18 cellular contexts compared by ENCODE assay signal in genomic region chr10:126496771-126497545, GRCh38.
DNase-seq lines count a peak whose midpoint lies in the region; ATAC-seq and TF ChIP-seq lines count a peak whose summit lies in the region.
"Had no signal": no experiment of that assay in that cellular context is flagged by ENCODE, and none has a peak within 500 bp of the region (broad histone marks: within the 10 kb centered on the region; RNA-seq: fewer than 3 reads in every experiment).

No MANE protein-coding gene starts in this region.

- H3K4me2 ChIP-seq in osteoblast (ENCODE audit: insufficient read depth, low read length) = no peak overlapping the region

- H3K4me3 ChIP-seq in choroid plexus epithelial cell (ENCODE audit: low read depth, low read length) = no peak overlapping the region
- H3K4me3 ChIP-seq in osteoblast (ENCODE audit: insufficient read depth, low read length) = no peak overlapping the region
- H3K4me3 ChIP-seq: MG63 had no signal

- peaks cover 9% of the 10 kb centered on the region for H3K4me1 ChIP-seq in osteoblast (ENCODE audit: insufficient read depth, low read length)

- no peak overlapping the region for H3K27ac ChIP-seq in osteoblast (ENCODE audit: low read depth, low read length)
- H3K27ac ChIP-seq: 22Rv1, C4-2B, RWPE1 had no signal

- H3K9me3 ChIP-seq in osteoblast (ENCODE audit: low read depth, low read length) = no peaks in the 10 kb centered on the region
- H3K9me3 ChIP-seq: MG63 had no signal

- H2AFZ ChIP-seq in osteoblast (ENCODE audit: low read length) = no peak overlapping the region

- H4K20me1 ChIP-seq in osteoblast (ENCODE audit: insufficient read depth, low read length) = no peaks in the 10 kb centered on the region

- H3K27me3 ChIP-seq in osteoblast (ENCODE audit: insufficient read depth, low read length) = no peaks in the 10 kb centered on the region
- H3K27me3 ChIP-seq: MG63 had no signal

- H3K79me2 ChIP-seq in osteoblast (ENCODE audit: insufficient read depth, low read length) = no peaks in the 10 kb centered on the region

- TF ChIP-seq CTCF in choroid plexus epithelial cell (conservative IDR thresholded peaks at IDR 0.05; ENCODE audit: low read depth, low read length) (no peak), osteoblast (IDR thresholded peaks at IDR 0.05; ENCODE audit: extremely low read depth, low read depth, low read length) (no peak)

- ATAC-seq in HG03442 (IDR thresholded peaks at IDR 0.05; ENCODE audit: unreplicated experiment) = no peak

- H3K36me3 ChIP-seq in osteoblast (ENCODE audit: insufficient read depth, low read length) = no peaks in the 10 kb centered on the region
- H3K36me3 ChIP-seq: MG63 had no signal

- DNase-seq in DMS53 (lab: John Stamatoyannopoulos, UW) (peak; percentile 24), DMS53 treated with DMSO at 0.1 percent for 48 hours (lab: John Stamatoyannopoulos, UW; ENCODE audit: unreplicated experiment) (no peak), choroid plexus epithelial cell (ENCODE audit: low read depth) (peak; percentile 19), iris pigment epithelial cell (ENCODE audit: low read depth) (peak; percentile 2), osteoblast (ENCODE audit: insufficient read length, low spot score, missing footprints) (no peak), NCI-H1436 (lab: John Stamatoyannopoulos, UW) (no peak)
- DNase-seq: Calu3, H7, IMR-90, KG1, MG63, NCI-H1694, NCI-H2029 treated with DMSO at 0.1 percent for 48 hours, NCI-H526 treated with DMSO at 0.1 percent for 48 hours had no signal

Comparison
In these comparisons a context has a peak if more than half of its experiments do, and no peak if none do; other contexts are left out.
1. DNase-seq: peak in DMS53 (single experiment), choroid plexus epithelial cell (single experiment) and iris pigment epithelial cell (single experiment); none in DMS53 treated with DMSO at 0.1 percent for 48 hours (single experiment), osteoblast (single experiment) and NCI-H1436 (single experiment).